In genomic region chrX:47662144-47662657, GRCh38 we compare ENCODE assay signal across 1 cellular context.
TF ChIP-seq lines count a peak whose summit lies in the region.

No MANE protein-coding gene starts in this region.

TF ChIP-seq in K562, 482 proteins besides CTCF, POLR2A, EP300 and RAD21 (continued from another document and continues in another):
- TF ChIP-seq THAP7 (CRISPR knock-in tag; IDR thresholded peaks at IDR 0.05) = no peak
- no peak for TF ChIP-seq HEY1 (CRISPR knock-in tag; IDR thresholded peaks at IDR 0.05; ENCODE audit: borderline replicate concordance)
- peak; percentile 23; the same call in 1 of the 2 replicates for TF ChIP-seq ZNF316 (IDR thresholded peaks at IDR 0.05)
- no peak for TF ChIP-seq RUNX1 (IDR thresholded peaks at IDR 0.05; ENCODE audit: low read depth)
- TF ChIP-seq THRA (IDR thresholded peaks at IDR 0.05) = no peak
- no peak for TF ChIP-seq ZNF696 (CRISPR knock-in tag; conservative IDR thresholded peaks at IDR 0.05)
- TF ChIP-seq RFX7 (CRISPR knock-in tag; IDR thresholded peaks at IDR 0.05) = no peak
- no peak for TF ChIP-seq XRCC3 (IDR thresholded peaks at IDR 0.05)
- no peak for TF ChIP-seq ATF1 (CRISPR knock-in tag; IDR thresholded peaks at IDR 0.05)
- TF ChIP-seq ATF1 (tag; IDR thresholded peaks at IDR 0.05) = no peak
- TF ChIP-seq SAP30 (IDR thresholded peaks at IDR 0.05; ENCODE audit: borderline replicate concordance, insufficient read depth, low read depth, low read length, poor library complexity, severe bottlenecking) = no peak
- TF ChIP-seq MAZ (CRISPR knock-in tag; conservative IDR thresholded peaks at IDR 0.05 in 1 of 2, IDR thresholded peaks at IDR 0.05 in 1 of 2) = peak in 1 of 2 experiments; percentile 44; a peak in 1 of 4 replicates
- TF ChIP-seq SNIP1 (IDR thresholded peaks at IDR 0.05; ENCODE audit: low read depth) = no peak
- TF ChIP-seq SMARCB1 (IDR thresholded peaks at IDR 0.05; ENCODE audit: insufficient read length, low read depth) = no peak
- TF ChIP-seq CBFA2T2 (conservative IDR thresholded peaks at IDR 0.05) = peak; percentile 87
- no peak for TF ChIP-seq RBFOX2 (IDR thresholded peaks at IDR 0.05; ENCODE audit: low read depth, low read length)
- no peak for TF ChIP-seq PTTG1 (tag; IDR thresholded peaks at IDR 0.05; ENCODE audit: low read depth)
- TF ChIP-seq CHD2 (IDR thresholded peaks at IDR 0.05; ENCODE audit: low read depth, low read length) = no peak
- TF ChIP-seq GABPB1 (CRISPR knock-in tag; IDR thresholded peaks at IDR 0.05) = no peak
- TF ChIP-seq PTBP1 (IDR thresholded peaks at IDR 0.05; ENCODE audit: low read depth, low read length) = no peak
- no peak for TF ChIP-seq EWSR1 (IDR thresholded peaks at IDR 0.05; ENCODE audit: borderline replicate concordance, low read depth, partially characterized antibody)
- peak; percentile 95 for TF ChIP-seq SMARCA4 (IDR thresholded peaks at IDR 0.05)
- no peak for TF ChIP-seq GTF2F1 (IDR thresholded peaks at IDR 0.05; ENCODE audit: low read depth, low read length)
- no peak for TF ChIP-seq ZFX (CRISPR knock-in tag; IDR thresholded peaks at IDR 0.05)
- TF ChIP-seq AFF4 (CRISPR knock-in tag; IDR thresholded peaks at IDR 0.05) = no peak
- TF ChIP-seq ZNF445 (CRISPR knock-in tag; IDR thresholded peaks at IDR 0.05; ENCODE audit: low read depth) = no peak
- TF ChIP-seq MXD1 (CRISPR knock-in tag; IDR thresholded peaks at IDR 0.05; ENCODE audit: borderline replicate concordance, poor library complexity, severe bottlenecking) = no peak
- TF ChIP-seq PCBP2 (IDR thresholded peaks at IDR 0.05; ENCODE audit: low read depth, low read length, poor library complexity, severe bottlenecking) = no peak
- no peak for TF ChIP-seq ZNF444 (CRISPR knock-in tag; IDR thresholded peaks at IDR 0.05)
- no peak for TF ChIP-seq HNRNPUL1 (IDR thresholded peaks at IDR 0.05; ENCODE audit: low read length)
- peak; percentile 52 for TF ChIP-seq FOS (IDR thresholded peaks at IDR 0.05; ENCODE audit: extremely low read depth, insufficient read length)
- TF ChIP-seq GMEB1 (CRISPR knock-in tag; IDR thresholded peaks at IDR 0.05) = no peak
- TF ChIP-seq ZBED1 (IDR thresholded peaks at IDR 0.05) = no peak
- TF ChIP-seq TFAP4 (CRISPR knock-in tag; IDR thresholded peaks at IDR 0.05; ENCODE audit: borderline replicate concordance) = no peak
- no peak for TF ChIP-seq HNRNPLL (IDR thresholded peaks at IDR 0.05; ENCODE audit: low read depth, low read length, poor library complexity, severe bottlenecking)
- no peak for TF ChIP-seq ZFPM2 (CRISPR knock-in tag; IDR thresholded peaks at IDR 0.05)
- TF ChIP-seq ZNF347 (CRISPR knock-in tag; IDR thresholded peaks at IDR 0.05; ENCODE audit: low read depth) = no peak
- TF ChIP-seq YY1 (IDR thresholded peaks at IDR 0.05; ENCODE audit: borderline replicate concordance in 1 of 3, control insufficient read depth in 1 of 3, extremely low read depth in 1 of 3, insufficient read depth in 3 of 3, insufficient read length in 1 of 3, insufficient replicate concordance in 2 of 3, low read depth in 1 of 3, low read length in 2 of 3) = peak in 1 of 3 experiments; percentile 36
- no peak for TF ChIP-seq NFXL1 (CRISPR knock-in tag; IDR thresholded peaks at IDR 0.05)
- no peak for TF ChIP-seq PKNOX1 (IDR thresholded peaks at IDR 0.05)
- no peak for TF ChIP-seq RBBP5 (IDR thresholded peaks at IDR 0.05; ENCODE audit: borderline replicate concordance, insufficient read depth, low read length, poor library complexity, severe bottlenecking)
- TF ChIP-seq E2F3 (CRISPR knock-in tag; IDR thresholded peaks at IDR 0.05) = no peak
- TF ChIP-seq ZNF212 (CRISPR knock-in tag; IDR thresholded peaks at IDR 0.05) = no peak
- TF ChIP-seq TCFL5 (CRISPR knock-in tag; conservative IDR thresholded peaks at IDR 0.05) = no peak
- peak; percentile 50 for TF ChIP-seq TAF9B (IDR thresholded peaks at IDR 0.05; ENCODE audit: partially characterized antibody)
- no peak for TF ChIP-seq STAG1 (CRISPR knock-in tag; IDR thresholded peaks at IDR 0.05; ENCODE audit: borderline replicate concordance)
- no peak for TF ChIP-seq XRCC5 (IDR thresholded peaks at IDR 0.05; ENCODE audit: low read depth, low read length)
- TF ChIP-seq ZNF512 (tag; IDR thresholded peaks at IDR 0.05) = no peak
- no peak for TF ChIP-seq ZKSCAN3 (CRISPR knock-in tag; IDR thresholded peaks at IDR 0.05)
- no peak for TF ChIP-seq CEBPG (CRISPR knock-in tag; IDR thresholded peaks at IDR 0.05)
- TF ChIP-seq CEBPG (tag; conservative IDR thresholded peaks at IDR 0.05 in 1 of 2, IDR thresholded peaks at IDR 0.05 in 1 of 2) = peak in 1 of 2 experiments; percentile 75; a peak in 2 of 4 replicates
- no peak for TF ChIP-seq CHAMP1 (IDR thresholded peaks at IDR 0.05)
- TF ChIP-seq CC2D1A (IDR thresholded peaks at IDR 0.05) = no peak; the same call in 1 of the 2 replicates
- TF ChIP-seq MLX (CRISPR knock-in tag; conservative IDR thresholded peaks at IDR 0.05) = no peak
- no peak for TF ChIP-seq POLR2B (IDR thresholded peaks at IDR 0.05; ENCODE audit: low read depth, partially characterized antibody)
- TF ChIP-seq ZNF780A (CRISPR knock-in tag; IDR thresholded peaks at IDR 0.05) = no peak
- TF ChIP-seq ZNF511 (CRISPR knock-in tag; IDR thresholded peaks at IDR 0.05) = no peak
